In genomic region chr17:78349831-78350631, GRCh38 we compare ENCODE assay signal across 1 cellular context.
TF ChIP-seq lines count a peak whose summit lies in the region.

No MANE protein-coding gene starts in this region.

TF ChIP-seq in SK-N-SH, 30 proteins besides CTCF, POLR2A, EP300 and RAD21 (continued from another document):
- no peak for TF ChIP-seq TAF1 (IDR thresholded peaks at IDR 0.05; ENCODE audit: borderline replicate concordance, low read depth, low read length)
- TF ChIP-seq IRF3 (IDR thresholded peaks at IDR 0.05; ENCODE audit: low read depth, low read length), result no peak
- TF ChIP-seq ELF1 (IDR thresholded peaks at IDR 0.05), result no peak
